In the genomic region with DNA sequence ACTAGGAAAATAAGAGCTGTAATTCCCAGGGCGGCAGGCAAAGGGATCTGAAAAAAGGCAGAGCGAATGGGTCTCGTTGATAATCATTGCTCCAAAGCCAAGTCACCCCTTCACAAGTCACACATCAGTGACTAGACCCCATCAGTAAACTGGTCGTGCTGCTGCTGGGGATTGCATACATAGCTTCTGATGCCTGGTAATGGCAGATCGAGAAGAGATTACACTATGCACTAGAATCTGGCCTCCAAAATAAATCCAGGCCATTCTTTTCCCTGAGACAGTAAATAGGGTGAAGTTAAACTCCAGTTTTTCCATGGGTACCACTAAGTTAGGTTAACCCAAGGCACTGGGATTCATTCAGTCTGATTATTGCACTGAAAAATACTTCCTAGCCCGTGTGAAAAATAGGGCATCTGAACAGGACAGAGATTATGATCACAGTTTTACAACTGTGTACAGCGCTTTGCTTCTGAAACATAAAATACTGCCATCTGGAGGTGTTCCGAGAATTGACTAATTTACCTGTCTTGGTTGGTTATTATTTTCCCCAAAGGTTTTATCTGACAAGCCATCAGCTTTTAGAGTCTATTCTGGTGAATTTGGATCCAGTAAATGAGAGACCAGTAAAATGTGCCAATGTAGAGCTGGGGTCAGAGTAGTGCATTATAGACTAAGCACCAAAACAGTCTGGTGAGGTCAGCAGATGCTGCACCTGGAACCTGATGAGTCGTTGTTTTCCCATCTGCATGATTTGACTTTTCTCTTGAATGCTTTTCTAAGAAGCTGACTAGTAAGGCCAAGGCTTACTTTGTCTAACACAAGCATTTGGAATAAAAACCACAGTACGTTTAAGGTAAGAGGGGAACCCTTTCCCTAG, we compare ENCODE assay signal across 10 cellular contexts.
DNase-seq lines count a peak whose midpoint lies in the region; ATAC-seq, FAIRE-seq and TF ChIP-seq lines count a peak whose summit lies in the region.
"Had no signal": no experiment of that assay in that cellular context is flagged by ENCODE, and none has a peak within 500 bp of the region (broad histone marks: within the 10 kb centered on the region; RNA-seq: fewer than 3 reads in every experiment).

No MANE protein-coding gene starts in this region.

- peak; percentile 93 for FAIRE-seq in islet of Langerhans (lab: Jason Lieb, UNC)
- FAIRE-seq: colon had no signal

- no peak overlapping the region for H3K4me3 Mint-ChIP-seq in CD4-positive, CD25-positive, alpha-beta regulatory T cell
- no peak overlapping the region for H3K4me3 Mint-ChIP-seq in T-helper 1 cell treated with Interleukin-12 subunit alpha and Interleukin-12 subunit beta and Interleukin-4 antibody, amounts not matched to agents 30 μg/mL and 1 μg/mL, for 36 hours

- DNase-seq in CD4-positive, CD25-positive, alpha-beta regulatory T cell = peak in 1 of 3 donors; percentile 64
- DNase-seq in activated CD8-positive, alpha-beta memory T cell treated with anti-CD3 and anti-CD28 coated beads for 24 hours = no peak
- no peak for DNase-seq in smooth muscle cell (lab: John Stamatoyannopoulos, UW; ENCODE audit: unreplicated experiment)
- DNase-seq: ovary had no signal

- H3K4me2 ChIP-seq in smooth muscle cell = no peak overlapping the region

- no peaks in the 10 kb centered on the region for H3K79me2 ChIP-seq in smooth muscle cell (ENCODE audit: low read depth)

- H3K27ac Mint-ChIP-seq in CD4-positive, CD25-positive, alpha-beta regulatory T cell = peak overlapping the region in 1 of 3 donors; percentile 26
- peak overlapping the region; percentile 15 for H3K27ac Mint-ChIP-seq in T-helper 1 cell treated with Interleukin-12 subunit alpha and Interleukin-12 subunit beta and Interleukin-4 antibody, amounts not matched to agents 30 μg/mL and 1 μg/mL, for 36 hours

- no peak overlapping the region for H3K4me3 ChIP-seq in CD4-positive, CD25-positive, alpha-beta regulatory T cell (ENCODE audit: low read depth, low read length)
- H3K4me3 ChIP-seq in smooth muscle cell = no peak overlapping the region
- H3K4me3 ChIP-seq: ovary had no signal

- H3K4me1 Mint-ChIP-seq in CD4-positive, CD25-positive, alpha-beta regulatory T cell = peaks cover 7 to 21% (median 15%) of the 10 kb centered on the region in 4 donors
- H3K4me1 Mint-ChIP-seq in T-helper 1 cell treated with Interleukin-12 subunit alpha and Interleukin-12 subunit beta and Interleukin-4 antibody, amounts not matched to agents 30 μg/mL and 1 μg/mL, for 36 hours (ENCODE audit: low read depth) = peaks cover 27% of the 10 kb centered on the region

- H3K27me3 ChIP-seq in CD4-positive, CD25-positive, alpha-beta regulatory T cell (ENCODE audit: control insufficient read depth, insufficient read depth, low read length) = no peaks in the 10 kb centered on the region
- H3K27me3 ChIP-seq in smooth muscle cell (ENCODE audit: low read depth) = no peaks in the 10 kb centered on the region
- H3K27me3 ChIP-seq: ovary had no signal

- no peaks in the 10 kb centered on the region for H3K9me3 ChIP-seq in CD4-positive, CD25-positive, alpha-beta regulatory T cell (ENCODE audit: control insufficient read depth in 2 of 2, low read length in 2 of 2)
- no peaks in the 10 kb centered on the region for H3K9me3 ChIP-seq in smooth muscle cell (replicated peaks; ENCODE audit: low read depth)
- H3K9me3 ChIP-seq: ovary had no signal

- peaks cover 72% of the 10 kb centered on the region for H3K36me3 ChIP-seq in CD4-positive, CD25-positive, alpha-beta regulatory T cell (ENCODE audit: control insufficient read depth, insufficient read depth, low read length)
- no peaks in the 10 kb centered on the region for H3K36me3 ChIP-seq in smooth muscle cell (ENCODE audit: low read depth)
- H3K36me3 ChIP-seq: ovary had no signal

- 0 out of 2 replicates have a peak, but pooled peaks have one; percentile 1 for TF ChIP-seq CTCF in GM12874 (IDR thresholded peaks at IDR 0.05; ENCODE audit: insufficient read depth, low read depth, low read length)
- no peak for TF ChIP-seq CTCF in smooth muscle cell (IDR thresholded peaks at IDR 0.05; ENCODE audit: borderline replicate concordance, insufficient read depth, poor library complexity, severe bottlenecking)

- peaks cover 6% of the 10 kb centered on the region for H3K4me1 ChIP-seq in CD4-positive, CD25-positive, alpha-beta regulatory T cell (ENCODE audit: control insufficient read depth, insufficient read depth, low read length, poor library complexity, severe bottlenecking)
- H3K4me1 ChIP-seq in smooth muscle cell (ENCODE audit: low read depth) = peaks cover 12% of the 10 kb centered on the region

- no peaks in the 10 kb centered on the region for H3F3A ChIP-seq in smooth muscle cell (ENCODE audit: low read depth)

- no peak overlapping the region for H3K9ac ChIP-seq in smooth muscle cell (ENCODE audit: low read depth)

- 73% methylated on average over 10 of the region's 10 CpGs for WGBS in smooth muscle cell (ENCODE audit: low lambda C conversion rate)

- ATAC-seq in CD4-positive, CD25-positive, alpha-beta regulatory T cell (ENCODE audit: low read depth in 2 of 2) = peak; percentile 61 to 62
- no peak for ATAC-seq in HG03095 (IDR thresholded peaks at IDR 0.05; ENCODE audit: unreplicated experiment)
- ATAC-seq in HG03196 (IDR thresholded peaks at IDR 0.05; ENCODE audit: unreplicated experiment) = no peak

- H3K27me3 Mint-ChIP-seq in CD4-positive, CD25-positive, alpha-beta regulatory T cell = no peaks in the 10 kb centered on the region
- H3K27me3 Mint-ChIP-seq in T-helper 1 cell treated with Interleukin-12 subunit alpha and Interleukin-12 subunit beta and Interleukin-4 antibody, amounts not matched to agents 30 μg/mL and 1 μg/mL, for 36 hours (ENCODE audit: low read depth) = no peaks in the 10 kb centered on the region

- H4K20me1 ChIP-seq in smooth muscle cell (ENCODE audit: low read depth) = no peaks in the 10 kb centered on the region

- H2AFZ ChIP-seq in smooth muscle cell (ENCODE audit: low read depth) = no peak overlapping the region

- H3K36me3 Mint-ChIP-seq in CD4-positive, CD25-positive, alpha-beta regulatory T cell = peaks cover 42% of the 10 kb centered on the region
- peaks cover 44% of the 10 kb centered on the region for H3K36me3 Mint-ChIP-seq in T-helper 1 cell treated with Interleukin-12 subunit alpha and Interleukin-12 subunit beta and Interleukin-4 antibody, amounts not matched to agents 30 μg/mL and 1 μg/mL, for 36 hours (ENCODE audit: low read depth)

- no peak overlapping the region for H3K27ac ChIP-seq in CD4-positive, CD25-positive, alpha-beta regulatory T cell (ENCODE audit: insufficient read depth, low read length, poor library complexity, severe bottlenecking)
- H3K27ac ChIP-seq in smooth muscle cell (ENCODE audit: low read depth) = no peak overlapping the region

- H3K9me3 Mint-ChIP-seq in CD4-positive, CD25-positive, alpha-beta regulatory T cell = no peaks in the 10 kb centered on the region
- no peaks in the 10 kb centered on the region for H3K9me3 Mint-ChIP-seq in T-helper 1 cell treated with Interleukin-12 subunit alpha and Interleukin-12 subunit beta and Interleukin-4 antibody, amounts not matched to agents 30 μg/mL and 1 μg/mL, for 36 hours

Comparison
In these comparisons a context has a peak if more than half of its experiments do, and no peak if none do; other contexts are left out.
1. ATAC-seq: peak in CD4-positive, CD25-positive, alpha-beta regulatory T cell (2 of 2); none in HG03095 (single experiment) and HG03196 (single experiment).